ENCODE assay signal across 17 cellular contexts in genomic region chrX:148567229-148567628, GRCh38.
DNase-seq lines count a peak whose midpoint lies in the region; ATAC-seq and TF ChIP-seq lines count a peak whose summit lies in the region.
"Had no signal": no experiment of that assay in that cellular context is flagged by ENCODE, and none has a peak within 500 bp of the region (broad histone marks: within the 10 kb centered on the region; RNA-seq: fewer than 3 reads in every experiment).

No MANE protein-coding gene starts in this region.

- no peak overlapping the region for H3K27ac ChIP-seq in A673 (ENCODE audit: low read depth, low read length, poor library complexity, severe bottlenecking)
- H3K27ac ChIP-seq: heart left ventricle, suprapubic skin had no signal

- no peaks in the 10 kb centered on the region for H3K27me3 ChIP-seq in HAP-1 (ENCODE audit: low read depth)
- no peaks in the 10 kb centered on the region for H3K27me3 ChIP-seq in A673 (replicated peaks; ENCODE audit: insufficient read depth, low read depth, low read length, poor library complexity)
- H3K27me3 ChIP-seq: heart left ventricle, suprapubic skin had no signal

- no TSS peak for BruUV-seq in A673 (replicated peaks; lab: Mats Ljungman, UMichigan)

- DNase-seq in A172 (ENCODE audit: low spot score) (peak; percentile 90), HAP-1 (ENCODE audit: low spot score in 2 of 2) (peak; percentile 54 to 72), astrocyte of the cerebellum (ENCODE audit: low read depth) (peak; percentile 35), islet precursor cell (peak; percentile 84), A673 (ENCODE audit: low spot score) (no peak)
- no peak for DNase-seq in stimulated activated naive CD4-positive, alpha-beta T cell treated with Interleukin-2 at 50 U/mL for 16 hours (lab: John Stamatoyannopoulos, UW)
- no peak for DNase-seq in activated CD4-positive, alpha-beta T cell treated with anti-CD3 and anti-CD28 coated beads, Interleukin-2, amount 50 U/mL, for 1 hour
- DNase-seq: activated CD4-positive, alpha-beta T cell treated with anti-CD3 and anti-CD28 coated beads for 4 hours; activated naive CD8-positive, alpha-beta T cell treated with anti-CD3 and anti-CD28 coated beads, Interleukin-2, amount 10 ng/mL, durations not matched to agents 7 days and 5 days; heart left ventricle; left cardiac atrium; MV-4-11; naive B cell; NCI-H2171; T-helper 2 cell had no signal

- no peaks in the 10 kb centered on the region for H3K9me3 ChIP-seq in HAP-1
- H3K9me3 ChIP-seq in A673 (ENCODE audit: low read depth, low read length, poor library complexity, severe bottlenecking) = no peaks in the 10 kb centered on the region
- H3K9me3 ChIP-seq: heart left ventricle, suprapubic skin had no signal

- CTCF ChIA-PET in A673 (lab: Charles Lee) = no interaction called here

- ATAC-seq in GM21529 (IDR thresholded peaks at IDR 0.05; ENCODE audit: unreplicated experiment) = no peak
- ATAC-seq: heart left ventricle had no signal

- no peaks in the 10 kb centered on the region for H3K36me3 ChIP-seq in HAP-1 (replicated peaks)
- H3K36me3 ChIP-seq in A673 (ENCODE audit: insufficient read depth, low read length, poor library complexity, severe bottlenecking) = no peaks in the 10 kb centered on the region
- H3K36me3 ChIP-seq: heart left ventricle, suprapubic skin had no signal

- intact Hi-C loops in A673 (cut with micrococcal nuclease; ENCODE audit: unreplicated experiment) = no loop called here

- H3K4me1 ChIP-seq in HAP-1 (peaks cover 23% of the 10 kb centered on the region), A673 (ENCODE audit: insufficient read depth, low read length, poor library complexity, severe bottlenecking) (no peaks in the 10 kb centered on the region)
- H3K4me1 ChIP-seq: heart left ventricle, suprapubic skin had no signal

- in situ Hi-C loops in HAP-1 (cut with MboI; ENCODE audit: low sequenced_read_pairs) = no loop called here
- in situ Hi-C loops in astrocyte of the cerebellum (cut with HindIII; ENCODE audit: low sequenced_read_pairs) = no loop called here

- POLR2A ChIA-PET in A673 (lab: Charles Lee; ENCODE audit: low non-redundant PET) = no interaction called here

- TF ChIP-seq CTCF in astrocyte of the cerebellum (IDR thresholded peaks at IDR 0.05; ENCODE audit: low read depth, low read length, missing control alignments) = no peak
- TF ChIP-seq CTCF in A673 (conservative IDR thresholded peaks at IDR 0.05; ENCODE audit: low read depth, low read length) = no peak

- no peak overlapping the region for H3K4me3 ChIP-seq in HAP-1
- no peak overlapping the region for H3K4me3 ChIP-seq in astrocyte of the cerebellum (ENCODE audit: low read depth, low read length)
- H3K4me3 ChIP-seq in A673 (ENCODE audit: low read depth, low read length, poor library complexity, severe bottlenecking) = no peak overlapping the region
- H3K4me3 ChIP-seq: heart left ventricle, suprapubic skin had no signal

Comparison
In these comparisons a context has a peak if more than half of its experiments do, and no peak if none do; other contexts are left out.
1. DNase-seq: peak in A172 (single experiment), HAP-1 (2 of 2), astrocyte of the cerebellum (single experiment) and islet precursor cell (single experiment); none in stimulated activated naive CD4-positive, alpha-beta T cell treated with Interleukin-2 at 50 U/mL for 16 hours (single experiment), activated CD4-positive, alpha-beta T cell treated with anti-CD3 and anti-CD28 coated beads, Interleukin-2, amount 50 U/mL, for 1 hour (single experiment) and A673 (single experiment).